19 cellular contexts compared by ENCODE assay signal in genomic region chr4:123110147-123110546, GRCh38.
"Had no signal": no experiment of that assay in that cellular context is flagged by ENCODE, and none has a peak within 500 bp of the region (broad histone marks: within the 10 kb centered on the region; RNA-seq: fewer than 3 reads in every experiment).

No MANE protein-coding gene starts in this region.

- H3K9me3 Mint-ChIP-seq: activated T-helper 1 cell treated with anti-CD3 and anti-CD28 coated beads, Interleukin-12 subunit alpha, Interleukin-12 subunit beta, Interleukin-2, Interleukin-4 antibody, amounts not matched to agents 30 ng/mL and 10 ng/mL and 1 ng/mL, durations not matched to agents 14 hours and 24 hours and 36 hours; natural killer cell; T-cell had no signal

- DNase-seq: activated CD4-positive, alpha-beta T cell treated with anti-CD3 and anti-CD28 coated beads, Interleukin-2, amount 50 U/mL, for 1 hour; activated naive CD8-positive, alpha-beta T cell treated with anti-CD3 and anti-CD28 coated beads for 36 hours; anterior cingulate cortex; brain microvascular endothelial cell; cerebellar nuclear complex; effector memory CD4-positive, alpha-beta T cell; left colon; natural killer cell; right lobe of liver; spleen; T-cell; T-helper 9 cell; uterus had no signal

- H3K4me1 ChIP-seq: right lobe of liver, spleen, uterus had no signal

- H3K27me3 ChIP-seq: brain microvascular endothelial cell, right lobe of liver, spleen, uterus had no signal

- H3K27ac ChIP-seq: brain microvascular endothelial cell, epithelial cell of prostate, right lobe of liver, SK-N-MC, spleen, thoracic aorta, uterus had no signal

- H3K4me3 Mint-ChIP-seq: activated naive CD8-positive, alpha-beta T cell treated with anti-CD3 and anti-CD28 coated beads for 36 hours; activated T-helper 1 cell treated with anti-CD3 and anti-CD28 coated beads, Interleukin-12 subunit alpha, Interleukin-12 subunit beta, Interleukin-2, Interleukin-4 antibody, amounts not matched to agents 30 ng/mL and 10 ng/mL and 1 ng/mL, durations not matched to agents 14 hours and 24 hours and 36 hours; dendritic cell treated with granulocyte-macrophage colony-stimulating factor and Interleukin-4, amounts not matched to agents 40 ng/mL and 50 ng/mL, for 4 days; natural killer cell; T-cell had no signal

- H3K27me3 Mint-ChIP-seq: activated naive CD8-positive, alpha-beta T cell treated with anti-CD3 and anti-CD28 coated beads for 36 hours; dendritic cell treated with granulocyte-macrophage colony-stimulating factor and Interleukin-4, amounts not matched to agents 40 ng/mL and 50 ng/mL, for 4 days; T-cell had no signal

- H3K36me3 ChIP-seq: brain microvascular endothelial cell, right lobe of liver, thoracic aorta, uterus had no signal

- H3K4me1 Mint-ChIP-seq: activated naive CD8-positive, alpha-beta T cell treated with anti-CD3 and anti-CD28 coated beads for 36 hours; natural killer cell; T-cell had no signal

- ATAC-seq: activated CD4-positive, CD25-positive, alpha-beta regulatory T cell treated with anti-CD3 and anti-CD28 coated beads, Interleukin-2, amount 50 U/mL, for 24 hours; left colon; natural killer cell; right lobe of liver; T-cell had no signal

- H3K27ac Mint-ChIP-seq: activated naive CD8-positive, alpha-beta T cell treated with anti-CD3 and anti-CD28 coated beads for 36 hours; activated T-helper 1 cell treated with anti-CD3 and anti-CD28 coated beads, Interleukin-12 subunit alpha, Interleukin-12 subunit beta, Interleukin-2, Interleukin-4 antibody, amounts not matched to agents 30 ng/mL and 10 ng/mL and 1 ng/mL, durations not matched to agents 14 hours and 24 hours and 36 hours; dendritic cell treated with granulocyte-macrophage colony-stimulating factor and Interleukin-4, amounts not matched to agents 40 ng/mL and 50 ng/mL, for 4 days; natural killer cell; T-cell had no signal

- H3K4me3 ChIP-seq: right lobe of liver, SK-N-MC, spleen, thoracic aorta, uterus had no signal

- H3K36me3 Mint-ChIP-seq: natural killer cell had no signal

- H3K9me3 ChIP-seq: right lobe of liver, thoracic aorta, uterus had no signal
